In the genomic region with DNA sequence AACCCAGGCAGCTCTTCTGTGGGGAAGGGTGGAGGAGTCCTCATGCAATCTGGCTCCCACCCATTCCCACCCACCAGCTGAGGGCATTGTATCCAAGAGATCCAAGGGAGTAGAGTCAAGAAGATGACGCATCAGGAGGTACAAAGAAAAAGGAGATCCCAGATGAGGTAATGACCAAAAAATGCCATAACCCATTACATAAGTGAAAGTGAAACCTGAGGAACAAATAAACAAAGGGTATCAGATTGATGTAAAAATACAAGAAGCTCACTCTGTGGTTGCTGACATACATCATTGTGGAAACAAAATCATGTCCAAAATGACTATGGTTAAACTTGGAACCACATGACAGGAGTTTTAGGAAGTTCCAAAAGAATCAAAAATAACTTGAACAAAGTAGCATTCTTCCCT, we compare ENCODE assay signal across 12 cellular contexts. TPM values are rescaled to one million over a fixed set of nuclear protein-coding genes. Genes with fewer than 3 reads are reported as not detected.
DNase-seq lines count a peak whose midpoint lies in the region; ATAC-seq and TF ChIP-seq lines count a peak whose summit lies in the region.
"Had no signal": no experiment of that assay in that cellular context is flagged by ENCODE, and none has a peak within 500 bp of the region (broad histone marks: within the 10 kb centered on the region; RNA-seq: fewer than 3 reads in every experiment).

No MANE protein-coding gene starts in this region.

- H3K4me1 Mint-ChIP-seq in activated T-cell treated with anti-CD3 and anti-CD28 coated beads, Interleukin-2, amount 50 U/mL, for 72 hours (ENCODE audit: low read depth), result no peaks in the 10 kb centered on the region
- H3K4me1 Mint-ChIP-seq in endothelial cell (ENCODE audit: unreplicated experiment), result peaks cover 2% of the 10 kb centered on the region
- H3K4me1 Mint-ChIP-seq: memory B cell had no signal

- peaks cover 29 to 43% of the 10 kb centered on the region in 2 donors for H3K36me3 Mint-ChIP-seq in activated T-cell treated with anti-CD3 and anti-CD28 coated beads, Interleukin-2, amount 50 U/mL, for 72 hours (ENCODE audit: insufficient read depth in 2 of 2)
- peaks cover 45% of the 10 kb centered on the region for H3K36me3 Mint-ChIP-seq in endothelial cell (ENCODE audit: low read depth, unreplicated experiment)

- no peak for DNase-seq in activated T-cell treated with anti-CD3 and anti-CD28 coated beads, Interleukin-2, amount 50 U/mL, for 72 hours
- no peak for DNase-seq in activated T-cell treated with anti-CD3 and anti-CD28 coated beads, Interleukin-2, amount 50 U/mL, for 1 hour
- DNase-seq in RWPE1 (ENCODE audit: low spot score) (peak; percentile 36), endothelial cell (ENCODE audit: low spot score) (no peak), HK-2 (ENCODE audit: unreplicated experiment) (no peak), cerebellar nuclear complex (lab: John Stamatoyannopoulos, UW) (no peak)
- DNase-seq: AML-193, psoas muscle, RPMI8226 had no signal

- peaks cover 4% of the 10 kb centered on the region for H3K36me3 ChIP-seq in skeletal muscle satellite cell (ENCODE audit: insufficient read depth, low read length)

- POLR2A ChIA-PET in RWPE1 (lab: Yijun Ruan, JAX; ENCODE audit: low non-redundant PET), result no interaction called here

- no peak overlapping the region for H3K27ac Mint-ChIP-seq in activated T-cell treated with anti-CD3 and anti-CD28 coated beads, Interleukin-2, amount 50 U/mL, for 72 hours
- H3K27ac Mint-ChIP-seq in endothelial cell (ENCODE audit: unreplicated experiment), result no peak overlapping the region
- H3K27ac Mint-ChIP-seq: memory B cell had no signal

- CTCF ChIA-PET in RWPE1 (lab: Yijun Ruan, JAX), result interaction anchor here (0.6 to 0.7 kb wide), 2 partner anchors 31 to 206 kb away, joined by 3 read pairs; no protein-coding TSS in a partner anchor

- TF ChIP-seq CTCF in RWPE1 (conservative IDR thresholded peaks at IDR 0.05; ENCODE audit: low read depth), result no peak
- no peak for TF ChIP-seq CTCF in endothelial cell (IDR thresholded peaks at IDR 0.05; ENCODE audit: unreplicated experiment)

- peaks cover 20% of the 10 kb centered on the region for H3K4me1 ChIP-seq in skeletal muscle satellite cell (ENCODE audit: control insufficient read depth, insufficient read depth, low read length)

- no peak overlapping the region for H3K4me3 Mint-ChIP-seq in activated T-cell treated with anti-CD3 and anti-CD28 coated beads, Interleukin-2, amount 50 U/mL, for 72 hours
- H3K4me3 Mint-ChIP-seq in endothelial cell (ENCODE audit: unreplicated experiment), result peak overlapping the region; percentile 32
- H3K4me3 Mint-ChIP-seq: memory B cell had no signal

- H3K9ac ChIP-seq in skeletal muscle satellite cell (ENCODE audit: low read depth, low read length), result peak overlapping the region; percentile 48

- no peak overlapping the region for H3K4me3 ChIP-seq in skeletal muscle satellite cell (ENCODE audit: low read length)
- H3K4me3 ChIP-seq: psoas muscle had no signal

- H3K9me3 ChIP-seq in skeletal muscle satellite cell (replicated peaks; ENCODE audit: low read length), result peaks cover 8% of the 10 kb centered on the region

- no peaks in the 10 kb centered on the region for H3K27me3 ChIP-seq in skeletal muscle satellite cell (ENCODE audit: control insufficient read depth, insufficient read depth, low read length)

- peak overlapping the region; percentile 28 for H3K4me2 ChIP-seq in skeletal muscle satellite cell (ENCODE audit: low read length)

- H3K9me3 Mint-ChIP-seq in activated T-cell treated with anti-CD3 and anti-CD28 coated beads, Interleukin-2, amount 50 U/mL, for 72 hours, result peaks cover 20 to 30% of the 10 kb centered on the region in 2 donors
- peaks cover 13% of the 10 kb centered on the region for H3K9me3 Mint-ChIP-seq in endothelial cell (ENCODE audit: unreplicated experiment)

- H3K27me3 Mint-ChIP-seq in activated T-cell treated with anti-CD3 and anti-CD28 coated beads, Interleukin-2, amount 50 U/mL, for 72 hours (ENCODE audit: low read depth), result no peaks in the 10 kb centered on the region
- peaks cover 2% of the 10 kb centered on the region for H3K27me3 Mint-ChIP-seq in endothelial cell (ENCODE audit: unreplicated experiment)
- H3K27me3 Mint-ChIP-seq: memory B cell had no signal

- peak; percentile 58 to 67 for ATAC-seq in activated T-cell treated with anti-CD3 and anti-CD28 coated beads, Interleukin-2, amount 50 U/mL, for 72 hours (replicated peaks in 1 of 2)
- ATAC-seq in HG03432 (IDR thresholded peaks at IDR 0.05; ENCODE audit: unreplicated experiment), result no peak
- ATAC-seq: psoas muscle had no signal

- H3K27ac ChIP-seq in RWPE1, result no peak overlapping the region
- H3K27ac ChIP-seq: psoas muscle had no signal

RNA-seq across cellular contexts. Expression of a gene that starts 42.5 kb away (rescaled TPM):
- total RNA-seq in activated T-cell treated with anti-CD3 and anti-CD28 coated beads, Interleukin-2, amount 50 U/mL, for 72 hours, result under 1 TPM in 1 of 2 donors, not detected in 1; 0.16 TPM
- 21.0 TPM for total RNA-seq in endothelial cell (ENCODE audit: unreplicated experiment)
- 17.5 and 49.4 TPM in 2 replicates for total RNA-seq in skeletal muscle satellite cell (2012; rRNA removed)

Comparison
In these comparisons a context has a peak if more than half of its experiments do, and no peak if none do; other contexts are left out.
1. RNA of a gene that starts 42.5 kb away (total RNA-seq): 21.0 TPM in endothelial cell (single experiment); 0.16 TPM in activated T-cell treated with anti-CD3 and anti-CD28 coated beads, Interleukin-2, amount 50 U/mL, for 72 hours; every median in the first group is over 10 times any median in the second.